In the genomic region with DNA sequence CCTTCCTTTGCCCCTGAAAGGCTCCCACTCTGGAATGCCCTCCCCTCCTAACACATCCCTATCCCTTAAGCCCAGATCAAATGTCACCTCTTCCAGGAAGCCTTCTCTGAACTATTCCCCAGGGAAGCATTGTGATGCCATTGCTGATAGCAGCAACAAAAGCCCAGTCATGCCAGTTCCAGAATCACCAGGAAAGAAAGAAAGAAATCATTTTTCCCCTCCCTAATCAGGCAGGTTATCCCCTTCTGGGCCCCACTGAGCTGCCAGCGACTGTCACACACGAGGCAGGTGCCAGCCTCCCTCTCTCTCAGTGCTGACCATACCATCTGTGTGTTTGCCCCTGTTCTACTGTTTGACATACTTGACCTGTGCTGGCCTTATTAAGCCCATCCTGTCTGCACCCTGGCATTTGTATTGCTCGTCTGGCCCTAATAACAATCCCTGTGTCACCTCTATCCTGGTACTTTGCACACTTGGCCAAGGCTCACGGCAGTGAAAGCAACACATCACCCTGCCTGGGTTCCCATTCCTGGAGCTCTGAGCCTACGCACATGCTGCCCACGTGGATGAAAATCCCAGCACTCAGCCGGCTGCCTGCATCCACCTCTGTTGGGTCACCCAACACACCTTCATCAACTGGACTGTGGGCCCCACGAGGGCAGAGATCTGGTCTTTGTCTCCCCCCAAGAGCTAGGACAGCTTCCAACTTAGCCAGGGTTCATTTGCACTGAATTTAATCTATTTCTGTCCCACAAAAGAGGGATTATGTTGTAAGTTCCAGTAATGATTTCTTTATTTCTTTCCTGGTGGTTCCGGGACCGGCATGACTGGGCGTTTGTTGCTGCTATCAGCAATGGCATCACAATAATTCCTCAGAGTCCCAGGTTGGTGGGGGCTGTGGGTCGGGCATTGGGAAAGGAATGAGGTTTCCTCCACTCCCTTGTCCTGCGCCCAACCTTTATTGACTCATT, we compare ENCODE assay signal across 14 cellular contexts. TPM values are rescaled to one million over a fixed set of nuclear protein-coding genes. Genes with fewer than 3 reads are reported as not detected.
A peak's percentile ranks its signal among the peaks of the same experiment; 100 is the strongest.
DNase-seq lines count a peak whose midpoint lies in the region; TF ChIP-seq lines count a peak whose summit lies in the region.
"Had no signal": no experiment of that assay in that cellular context is flagged by ENCODE, and none has a peak within 500 bp of the region (broad histone marks: within the 10 kb centered on the region; RNA-seq: fewer than 3 reads in every experiment).

No MANE protein-coding gene starts in this region.

- H3K36me3 ChIP-seq in NT2/D1 (ENCODE audit: insufficient read depth, insufficient read length, low read length): no peaks in the 10 kb centered on the region

- no peak overlapping the region for H3K4me3 ChIP-seq in NT2/D1 (ENCODE audit: insufficient read length, low read depth)
- H3K4me3 ChIP-seq: mucosa of descending colon had no signal

- peak; percentile 56 for DNase-seq in H4 (ENCODE audit: low spot score)
- peak; percentile 30 for DNase-seq in NT2/D1 (ENCODE audit: low read depth, low spot score)
- DNase-seq in iPS-NIHi11 (ENCODE audit: low spot score): peak; percentile 55
- DNase-seq in retina: peak; percentile 19
- DNase-seq in dedifferentiated amniotic fluid mesenchymal stem cell (ENCODE audit: extremely low spot score): no peak
- DNase-seq in erythroblast (lab: John Stamatoyannopoulos, UW): no peak
- no peak for DNase-seq in CD1c-positive myeloid dendritic cell (ENCODE audit: extremely low spot score)
- DNase-seq: activated effector memory CD4-positive, alpha-beta T cell treated with Interleukin-2 at 50 U/mL for 16 hours; cortex of kidney; KBM-7; mucosa of descending colon; NCI-H1105 had no signal

- H3K9ac ChIP-seq in NT2/D1 (ENCODE audit: insufficient read length, low read depth): no peak overlapping the region

- H3K27me3 ChIP-seq in NT2/D1 (ENCODE audit: insufficient read depth, insufficient read length): no peaks in the 10 kb centered on the region

- peaks cover 10% of the 10 kb centered on the region for H3K4me1 ChIP-seq in NT2/D1 (ENCODE audit: insufficient read depth, insufficient read length)

- TF ChIP-seq POLR2A in erythroblast (IDR thresholded peaks at IDR 0.05; ENCODE audit: low read length): no peak

- no peaks in the 10 kb centered on the region for H3K9me3 ChIP-seq in NT2/D1 (ENCODE audit: insufficient read depth, low read length)
- H3K9me3 ChIP-seq: mucosa of descending colon had no signal

RNA-seq across cellular contexts. Expression of a gene that starts 5.3 kb away (rescaled TPM):
- 0.56 and 0.76 TPM in 2 replicates for total RNA-seq in H4 (2014; rRNA removed; shearing (Covaris generic))
- total RNA-seq: aorta, mucosa of descending colon had no signal

RNA-seq across cellular contexts. Expression of a gene that starts 42.0 kb away (rescaled TPM):
- total RNA-seq in H4 (2014; rRNA removed; shearing (Covaris generic)): not detected in 2 replicates
- total RNA-seq: aorta, esophagus mucosa, mucosa of descending colon had no signal

Comparison
In these comparisons a context has a peak if more than half of its experiments do, and no peak if none do; other contexts are left out.
1. DNase-seq: peak in H4 (single experiment), NT2/D1 (single experiment), iPS-NIHi11 (single experiment) and retina (single experiment); none in dedifferentiated amniotic fluid mesenchymal stem cell (single experiment), erythroblast (0 of 2) and CD1c-positive myeloid dendritic cell (single experiment).